ENCODE assay signal across 12 cellular contexts in genomic region chr16:70700101-70701020, GRCh38. TPM values are rescaled to one million over a fixed set of nuclear protein-coding genes. Genes with fewer than 3 reads are reported as not detected.
DNase-seq lines count a peak whose midpoint lies in the region; ATAC-seq and TF ChIP-seq lines count a peak whose summit lies in the region.
"Had no signal": no experiment of that assay in that cellular context is flagged by ENCODE, and none has a peak within 500 bp of the region (broad histone marks: within the 10 kb centered on the region; RNA-seq: fewer than 3 reads in every experiment).

No MANE protein-coding gene starts in this region.

- H3K27ac Mint-ChIP-seq in activated naive CD4-positive, alpha-beta T cell treated with anti-CD3 and anti-CD28 coated beads for 36 hours: no peak overlapping the region

- H3K4me1 Mint-ChIP-seq in activated naive CD4-positive, alpha-beta T cell treated with anti-CD3 and anti-CD28 coated beads for 36 hours (ENCODE audit: low read depth): peaks cover 30% of the 10 kb centered on the region

- CTCF ChIA-PET in activated naive CD4-positive, alpha-beta T cell treated with anti-CD3 and anti-CD28 coated beads for 36 hours (lab: Charles Lee): no interaction called here

- H3K27me3 ChIP-seq in layer of hippocampus (ENCODE audit: control insufficient read depth, insufficient read depth, low read length): no peaks in the 10 kb centered on the region

- ATAC-seq in HG02981 (IDR thresholded peaks at IDR 0.05; ENCODE audit: unreplicated experiment): no peak
- ATAC-seq: natural killer cell; stimulated activated naive CD8-positive, alpha-beta T cell treated with anti-CD3 and anti-CD28 coated beads, Interleukin-15, amount 100 ng/mL, for 72 hours had no signal

- H3K9me3 Mint-ChIP-seq in activated naive CD4-positive, alpha-beta T cell treated with anti-CD3 and anti-CD28 coated beads for 36 hours: no peaks in the 10 kb centered on the region
- H3K9me3 Mint-ChIP-seq: natural killer cell; stimulated activated naive CD8-positive, alpha-beta T cell treated with anti-CD3 and anti-CD28 coated beads, Interleukin-15, amount 100 ng/mL, for 72 hours had no signal

- in situ Hi-C loops in astrocyte of the spinal cord (cut with HindIII; ENCODE audit: low sequenced_read_pairs): no loop called here

- TF ChIP-seq CTCF in astrocyte of the spinal cord (IDR thresholded peaks at IDR 0.05; ENCODE audit: low read depth, low read length): no peak

- H3K36me3 Mint-ChIP-seq in activated naive CD4-positive, alpha-beta T cell treated with anti-CD3 and anti-CD28 coated beads for 36 hours (ENCODE audit: low read depth): peaks cover 3% of the 10 kb centered on the region
- H3K36me3 Mint-ChIP-seq: natural killer cell had no signal

- H3K27me3 Mint-ChIP-seq in activated naive CD4-positive, alpha-beta T cell treated with anti-CD3 and anti-CD28 coated beads for 36 hours (ENCODE audit: low read depth): no peaks in the 10 kb centered on the region
- H3K27me3 Mint-ChIP-seq: stimulated activated naive CD8-positive, alpha-beta T cell treated with anti-CD3 and anti-CD28 coated beads, Interleukin-15, amount 100 ng/mL, for 72 hours had no signal

- intact Hi-C loops in activated naive CD4-positive, alpha-beta T cell treated with anti-CD3 and anti-CD28 coated beads for 36 hours (cut with micrococcal nuclease): no loop called here

- peak overlapping the region; percentile 84 for H3K27ac ChIP-seq in layer of hippocampus (ENCODE audit: low read depth, low read length)

- DNase-seq in MV-4-11 (lab: John Stamatoyannopoulos, UW) (peak; percentile 78), astrocyte of the spinal cord (ENCODE audit: low read depth, low spot score) (peak; percentile 41), superior temporal gyrus (ENCODE audit: extremely low spot score) (peak; percentile 82), NCI-H1436 treated with DMSO at 0.1 percent for 48 hours (lab: John Stamatoyannopoulos, UW) (no peak), HCEC 1CT (no peak)
- no peak for DNase-seq in activated naive CD4-positive, alpha-beta T cell treated with anti-CD3 and anti-CD28 coated beads for 36 hours
- DNase-seq: natural killer cell; NCI-H2227 treated with DMSO at 0.1 percent for 48 hours; stimulated activated naive CD8-positive, alpha-beta T cell treated with anti-CD3 and anti-CD28 coated beads, Interleukin-15, amount 100 ng/mL, for 72 hours had no signal

- H3K4me3 Mint-ChIP-seq in activated naive CD4-positive, alpha-beta T cell treated with anti-CD3 and anti-CD28 coated beads for 36 hours: no peak overlapping the region
- H3K4me3 Mint-ChIP-seq: natural killer cell; stimulated activated naive CD8-positive, alpha-beta T cell treated with anti-CD3 and anti-CD28 coated beads, Interleukin-15, amount 100 ng/mL, for 72 hours had no signal

- no peak overlapping the region for H3K4me3 ChIP-seq in astrocyte of the spinal cord (ENCODE audit: low read depth, low read length)

RNA-seq across cellular contexts. Expression of gene MTSS2, which starts 14.5 kb away (rescaled TPM):
- total RNA-seq in activated naive CD4-positive, alpha-beta T cell treated with anti-CD3 and anti-CD28 coated beads for 36 hours: 1 to 10 TPM; 2.0 TPM

RNA-seq across cellular contexts. Expression of gene IL34, which starts 54.0 kb away (rescaled TPM):
- not detected for total RNA-seq in activated naive CD4-positive, alpha-beta T cell treated with anti-CD3 and anti-CD28 coated beads for 36 hours
- total RNA-seq: H4 had no signal

Comparison
In these comparisons a context has a peak if more than half of its experiments do, and no peak if none do; other contexts are left out.
1. DNase-seq: peak in MV-4-11 (single experiment), astrocyte of the spinal cord (single experiment) and superior temporal gyrus (single experiment); none in NCI-H1436 treated with DMSO at 0.1 percent for 48 hours (single experiment), HCEC 1CT (single experiment) and activated naive CD4-positive, alpha-beta T cell treated with anti-CD3 and anti-CD28 coated beads for 36 hours (single experiment).